In the genomic region with DNA sequence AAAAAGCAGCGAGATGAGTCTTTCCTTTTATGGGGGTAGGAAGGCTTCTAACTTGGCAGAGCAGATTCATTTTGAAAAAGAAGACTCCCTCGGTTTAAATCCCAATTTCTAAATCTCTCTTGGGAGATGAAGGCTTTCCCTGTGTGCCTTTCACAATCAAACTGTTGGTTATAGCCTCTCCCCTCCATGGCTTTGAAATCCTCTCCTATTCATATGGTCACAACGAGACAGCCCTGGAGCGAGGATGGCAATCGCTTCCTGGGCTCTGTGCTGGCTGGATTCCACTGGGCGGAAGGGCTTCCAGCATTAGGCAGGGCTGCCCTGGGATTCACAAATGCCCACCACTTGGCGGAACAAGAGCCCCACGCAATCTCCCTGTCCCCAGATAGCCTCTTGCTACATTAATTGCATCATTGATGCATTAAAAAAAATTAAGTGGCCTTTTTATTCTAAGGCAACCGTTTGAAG, we compare ENCODE assay signal across 11 cellular contexts. TPM values are rescaled to one million over a fixed set of nuclear protein-coding genes. Genes with fewer than 3 reads are reported as not detected.
DNase-seq lines count a peak whose midpoint lies in the region; ATAC-seq, FAIRE-seq and TF ChIP-seq lines count a peak whose summit lies in the region.
"Had no signal": no experiment of that assay in that cellular context is flagged by ENCODE, and none has a peak within 500 bp of the region (broad histone marks: within the 10 kb centered on the region; RNA-seq: fewer than 3 reads in every experiment).

No MANE protein-coding gene starts in this region.

- H3K4me1 Mint-ChIP-seq in activated CD4-positive, alpha-beta T cell treated with anti-CD3 and anti-CD28 coated beads for 36 hours, result no peaks in the 10 kb centered on the region

- no peaks in the 10 kb centered on the region for H3K9me3 Mint-ChIP-seq in activated CD4-positive, alpha-beta T cell treated with anti-CD3 and anti-CD28 coated beads for 36 hours (ENCODE audit: low read depth)

- H3K4me3 Mint-ChIP-seq in activated CD4-positive, alpha-beta T cell treated with anti-CD3 and anti-CD28 coated beads for 36 hours, result no peak overlapping the region

- peaks cover 0 to 5% of the 10 kb centered on the region in 2 donors for H3K4me1 ChIP-seq in adrenal gland (replicated peaks in 1 of 2)
- peaks cover 10 to 66% (median 53%) of the 10 kb centered on the region in 9 donors for H3K4me1 ChIP-seq in heart right ventricle
- no peaks in the 10 kb centered on the region for H3K4me1 ChIP-seq in prostate gland (replicated peaks)

- peak; percentile 21 to 77 (median 50) for ATAC-seq in heart right ventricle
- ATAC-seq in activated CD4-positive, alpha-beta T cell treated with anti-CD3 and anti-CD28 coated beads for 36 hours, result no peak

- CTCF ChIA-PET in activated CD4-positive, alpha-beta T cell treated with anti-CD3 and anti-CD28 coated beads for 36 hours (lab: Charles Lee), result no interaction called here

- H3K4me3 ChIP-seq in adrenal gland (peak overlapping the region in 1 of 4 donors; percentile 49), heart right ventricle (peak overlapping the region; percentile 62 to 81 (median 76)), prostate gland (peak overlapping the region; percentile 24 to 26)

- H3K27ac ChIP-seq in adrenal gland (peak overlapping the region in 3 of 5 donors; percentile 29 to 83 (median 36)), heart right ventricle (peak overlapping the region; percentile 87 to 97 (median 94)), prostate gland (peak overlapping the region; percentile 57 to 70)
- H3K27ac ChIP-seq: ascending aorta had no signal

- no peak for TF ChIP-seq POLR2A in adrenal gland (IDR thresholded peaks at IDR 0.05)
- TF ChIP-seq POLR2A in prostate gland (IDR thresholded peaks at IDR 0.05), result no peak

- intact Hi-C loops in adrenal gland (cut with DNase I), result no loop called here
- intact Hi-C loops in heart right ventricle (cut with DNase I), result loop anchor here in 5 of 10 donors (5.0 to 10.0 kb wide), 4 partner anchors 60 to 182 kb away; no protein-coding TSS in a partner anchor
- intact Hi-C loops in prostate gland (cut with DNase I), result loop anchor here (10.0 kb wide), 1 partner anchor 280 kb away; no protein-coding TSS in a partner anchor
- intact Hi-C loops in activated CD4-positive, alpha-beta T cell treated with anti-CD3 and anti-CD28 coated beads for 36 hours (cut with DNase I, micrococcal nuclease), result no loop called here

- TF ChIP-seq CTCF in adrenal gland (IDR thresholded peaks at IDR 0.05) (no peak), heart right ventricle (IDR thresholded peaks at IDR 0.05) (peak in 1 of 9 donors; percentile 33), prostate gland (IDR thresholded peaks at IDR 0.05) (no peak)

- H3K27ac Mint-ChIP-seq in activated CD4-positive, alpha-beta T cell treated with anti-CD3 and anti-CD28 coated beads for 36 hours, result no peak overlapping the region
- H3K27ac Mint-ChIP-seq: CD4-positive, CD25-positive, alpha-beta regulatory T cell had no signal

- 21 to 42% (median 34%) methylated on average over 9 of the region's 9 CpGs for WGBS in adrenal gland, 4 donors
- WGBS in heart right ventricle, 2 donors, result 5 to 6% methylated on average over 9 of the region's 9 CpGs
- WGBS in prostate gland, result 17% methylated on average over 9 of the region's 9 CpGs

- FAIRE-seq in RCC 7860 (lab: Jason Lieb, UNC), result no peak

- H3K36me3 ChIP-seq in adrenal gland (replicated peaks in 1 of 2), result no peaks in the 10 kb centered on the region
- peaks cover 0 to 11% (median 0%) of the 10 kb centered on the region in 9 donors for H3K36me3 ChIP-seq in heart right ventricle
- no peaks in the 10 kb centered on the region for H3K36me3 ChIP-seq in prostate gland
- H3K36me3 ChIP-seq: ascending aorta had no signal

- POLR2A ChIA-PET in activated CD4-positive, alpha-beta T cell treated with anti-CD3 and anti-CD28 coated beads for 36 hours (lab: Charles Lee), result no interaction called here

- H3K27me3 ChIP-seq in adrenal gland (no peaks in the 10 kb centered on the region), heart right ventricle (no peaks in the 10 kb centered on the region), prostate gland (replicated peaks; ENCODE audit: insufficient read depth) (no peaks in the 10 kb centered on the region)
- H3K27me3 ChIP-seq: ascending aorta had no signal

- H3K36me3 Mint-ChIP-seq in activated CD4-positive, alpha-beta T cell treated with anti-CD3 and anti-CD28 coated beads for 36 hours (ENCODE audit: low read depth), result no peaks in the 10 kb centered on the region
- H3K36me3 Mint-ChIP-seq: CD4-positive, CD25-positive, alpha-beta regulatory T cell had no signal

- H3K9me3 ChIP-seq in adrenal gland (replicated peaks in 1 of 3) (no peaks in the 10 kb centered on the region), heart right ventricle (no peaks in the 10 kb centered on the region), prostate gland (no peaks in the 10 kb centered on the region)
- H3K9me3 ChIP-seq: ascending aorta had no signal

- peaks cover 31% of the 10 kb centered on the region for H3K27me3 Mint-ChIP-seq in activated CD4-positive, alpha-beta T cell treated with anti-CD3 and anti-CD28 coated beads for 36 hours

- peak; percentile 48 for DNase-seq in CMK (ENCODE audit: low read depth)
- peak in 1 of 7 donors; percentile 14 for DNase-seq in adrenal gland
- peak; percentile 60 to 70 for DNase-seq in heart right ventricle
- DNase-seq in prostate gland (ENCODE audit: low spot score), result no peak
- no peak for DNase-seq in effector CD8-positive, alpha-beta T cell (lab: John Stamatoyannopoulos, UW)
- DNase-seq in RCC 7860 (ENCODE audit: low spot score), result no peak
- no peak for DNase-seq in activated CD4-positive, alpha-beta T cell treated with anti-CD3 and anti-CD28 coated beads for 36 hours
- DNase-seq in LoVo (ENCODE audit: low spot score), result no peak
- DNase-seq: CD4-positive, CD25-positive, alpha-beta regulatory T cell; NCI-H524 had no signal

RNA-seq across cellular contexts. Expression of a gene that starts 1.6 kb away (rescaled TPM):
- total RNA-seq in adrenal gland (10 to 100 TPM; 17.5 to 41.9 (median 30.0) TPM), heart right ventricle (100 to 1,000 TPM in 5 of 10 donors, 10 to 100 TPM in 5; 73.5 to 126 (median 101) TPM), prostate gland (10 to 100 TPM; 24.8 to 27.1 TPM)
- polyA plus RNA-seq in adrenal gland (10 to 100 TPM; 11.9 to 16.8 (median 14.4) TPM), heart right ventricle (10 to 100 TPM; 31.5 to 38.6 TPM)
- not detected for total RNA-seq in activated CD4-positive, alpha-beta T cell treated with anti-CD3 and anti-CD28 coated beads for 36 hours
- polyA plus RNA-seq: CD4-positive, CD25-positive, alpha-beta regulatory T cell had no signal

Comparison
In these comparisons a context has a peak if more than half of its experiments do, and no peak if none do; other contexts are left out.
1. DNase-seq: peak in CMK (single experiment) and heart right ventricle (2 of 2); none in prostate gland (single experiment), effector CD8-positive, alpha-beta T cell (single experiment), RCC 7860 (single experiment), activated CD4-positive, alpha-beta T cell treated with anti-CD3 and anti-CD28 coated beads for 36 hours (single experiment) and LoVo (single experiment).
2. H3K27ac ChIP-seq: peak in every context shown above with its lines; median percentile 94 in heart right ventricle; 64 in prostate gland; 36 in adrenal gland.
3. RNA of a gene that starts 1.6 kb away (total RNA-seq): 73.5 to 126 TPM in heart right ventricle, 17.5 to 41.9 TPM in adrenal gland and 24.8 to 27.1 TPM in prostate gland; not detected in activated CD4-positive, alpha-beta T cell treated with anti-CD3 and anti-CD28 coated beads for 36 hours; every median in the first group is over 10 times any median in the second.